ENCODE assay signal across 27 cellular contexts in the genomic region with DNA sequence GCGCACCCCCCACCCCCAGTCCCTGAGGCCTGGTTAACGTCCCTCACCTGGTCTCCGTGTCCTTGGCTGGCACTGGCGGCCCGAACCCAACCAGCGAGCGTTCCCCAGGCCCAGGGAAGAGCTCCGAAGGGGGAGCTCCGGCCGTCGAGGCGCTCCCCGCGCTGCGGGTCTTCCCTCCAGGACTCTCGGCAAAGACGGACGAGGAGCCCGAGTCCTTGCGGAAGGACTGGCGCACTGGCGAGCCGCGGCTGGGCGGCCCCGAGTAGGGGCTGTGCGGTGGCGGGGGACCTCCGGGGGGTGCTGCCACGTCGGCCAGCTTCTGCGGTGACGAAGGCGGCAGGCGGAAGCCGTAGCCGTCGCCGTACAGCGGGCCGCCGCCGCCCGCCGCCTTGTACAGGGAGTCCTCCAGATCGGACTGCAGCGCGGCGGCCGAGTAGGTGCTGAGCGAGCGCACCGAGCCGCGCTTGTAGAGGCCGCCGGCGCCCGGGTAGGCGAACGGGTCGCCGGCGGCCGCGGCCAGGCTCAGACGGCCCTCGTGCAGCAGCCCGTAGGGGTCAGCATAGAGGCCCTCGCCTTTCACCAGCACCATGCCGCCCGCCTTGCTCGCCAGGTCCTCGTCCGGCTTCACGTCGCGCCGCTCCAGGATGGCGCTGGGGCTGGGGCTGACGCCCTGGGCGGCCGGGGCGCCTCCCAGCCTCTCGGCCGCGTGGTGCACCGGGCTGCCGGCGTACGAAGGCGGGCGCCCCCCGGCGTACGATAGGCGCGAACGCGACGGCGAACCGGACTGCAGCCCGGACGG. TPM values are rescaled to one million over a fixed set of nuclear protein-coding genes. Genes with fewer than 3 reads are reported as not detected.
DNase-seq lines count a peak whose midpoint lies in the region; ATAC-seq lines count a peak whose summit lies in the region.
"Had no signal": no experiment of that assay in that cellular context is flagged by ENCODE, and none has a peak within 500 bp of the region (broad histone marks: within the 10 kb centered on the region; RNA-seq: fewer than 3 reads in every experiment).

No MANE protein-coding gene starts in this region.

- no peak overlapping the region for H4K12ac ChIP-seq in trophoblast cell (ENCODE audit: low read depth, low read length)

- H3K4me3 Mint-ChIP-seq in stimulated activated naive B cell treated with anti-CD40 and anti-IgM and Interleukin-4, amounts not matched to agents 10 μg/mL and 1 μg/mL and 100 μg/mL, for 72 hours = no peak overlapping the region
- H3K4me3 Mint-ChIP-seq in activated T-helper 17 cell treated with anti-CD3 and anti-CD28 coated beads, Interleukin-2, amount 50 U/mL, for 72 hours = no peak overlapping the region
- H3K4me3 Mint-ChIP-seq: activated CD8-positive, alpha-beta T cell treated with anti-CD3 and anti-CD28 coated beads for 36 hours; activated T-helper 1 cell treated with anti-CD3 and anti-CD28 coated beads, Interleukin-12 subunit alpha, Interleukin-12 subunit beta, Interleukin-2, Interleukin-4 antibody, amounts not matched to agents 30 ng/mL and 10 ng/mL and 1 ng/mL, durations not matched to agents 14 hours and 24 hours and 36 hours had no signal

- H3K14ac ChIP-seq in trophoblast cell (ENCODE audit: low read length) = no peak overlapping the region

- no peaks in the 10 kb centered on the region for H3K79me2 ChIP-seq in trophoblast cell (ENCODE audit: control insufficient read depth, insufficient read depth, low read length, poor library complexity)

- no peaks in the 10 kb centered on the region for H3K9me3 Mint-ChIP-seq in stimulated activated naive B cell treated with anti-CD40 and anti-IgM and Interleukin-4, amounts not matched to agents 10 μg/mL and 1 μg/mL and 100 μg/mL, for 72 hours
- no peaks in the 10 kb centered on the region for H3K9me3 Mint-ChIP-seq in activated T-helper 17 cell treated with anti-CD3 and anti-CD28 coated beads, Interleukin-2, amount 50 U/mL, for 72 hours
- H3K9me3 Mint-ChIP-seq: activated CD8-positive, alpha-beta T cell treated with anti-CD3 and anti-CD28 coated beads for 36 hours; activated T-helper 1 cell treated with anti-CD3 and anti-CD28 coated beads, Interleukin-12 subunit alpha, Interleukin-12 subunit beta, Interleukin-2, Interleukin-4 antibody, amounts not matched to agents 30 ng/mL and 10 ng/mL and 1 ng/mL, durations not matched to agents 14 hours and 24 hours and 36 hours; T-helper 2 cell treated with Interferon-gamma antibody and Interleukin-4, amounts not matched to agents 5 μg/mL and 100 μg/mL, for 36 hours had no signal

- H3K4me1 Mint-ChIP-seq in stimulated activated naive B cell treated with anti-CD40 and anti-IgM and Interleukin-4, amounts not matched to agents 10 μg/mL and 1 μg/mL and 100 μg/mL, for 72 hours = peaks cover 40 to 71% of the 10 kb centered on the region in 2 donors
- H3K4me1 Mint-ChIP-seq in activated T-helper 17 cell treated with anti-CD3 and anti-CD28 coated beads, Interleukin-2, amount 50 U/mL, for 72 hours = peaks cover 12% of the 10 kb centered on the region

- no peak overlapping the region for H3K4ac ChIP-seq in trophoblast cell (ENCODE audit: low read depth, low read length)

- H2BK12ac ChIP-seq in trophoblast cell (ENCODE audit: low read length) = no peak overlapping the region

- intact Hi-C loops in right cardiac atrium (cut with DNase I) = no loop called here

- H2BK120ac ChIP-seq in trophoblast cell (ENCODE audit: insufficient read depth, low read length, poor library complexity) = no peak overlapping the region

- H3K9me3 ChIP-seq in HUES6 (ENCODE audit: control insufficient read depth, insufficient read depth, low read depth, low read length) = no peaks in the 10 kb centered on the region
- H3K9me3 ChIP-seq in right cardiac atrium (ENCODE audit: control insufficient read depth, low read length) = no peaks in the 10 kb centered on the region
- H3K9me3 ChIP-seq in trophoblast cell (ENCODE audit: insufficient read depth, low read depth, low read length) = peaks cover 17% of the 10 kb centered on the region
- H3K9me3 ChIP-seq: esophagus muscularis mucosa, sigmoid colon had no signal

- no peak overlapping the region for H2AK5ac ChIP-seq in trophoblast cell (ENCODE audit: low read length)

- H2BK5ac ChIP-seq in trophoblast cell (ENCODE audit: low read depth, low read length, poor library complexity) = no peak overlapping the region

- peak overlapping the region; percentile 20 for H3K27ac Mint-ChIP-seq in stimulated activated naive B cell treated with anti-CD40 and anti-IgM and Interleukin-4, amounts not matched to agents 10 μg/mL and 1 μg/mL and 100 μg/mL, for 72 hours
- H3K27ac Mint-ChIP-seq in activated T-helper 17 cell treated with anti-CD3 and anti-CD28 coated beads, Interleukin-2, amount 50 U/mL, for 72 hours = no peak overlapping the region
- H3K27ac Mint-ChIP-seq: activated CD8-positive, alpha-beta T cell treated with anti-CD3 and anti-CD28 coated beads for 36 hours; T-helper 2 cell treated with Interferon-gamma antibody and Interleukin-4, amounts not matched to agents 5 μg/mL and 100 μg/mL, for 36 hours had no signal

- no peaks in the 10 kb centered on the region for H3K36me3 Mint-ChIP-seq in stimulated activated naive B cell treated with anti-CD40 and anti-IgM and Interleukin-4, amounts not matched to agents 10 μg/mL and 1 μg/mL and 100 μg/mL, for 72 hours
- no peaks in the 10 kb centered on the region for H3K36me3 Mint-ChIP-seq in activated T-helper 17 cell treated with anti-CD3 and anti-CD28 coated beads, Interleukin-2, amount 50 U/mL, for 72 hours (ENCODE audit: low read depth)

- H4K91ac ChIP-seq in trophoblast cell (ENCODE audit: low read depth, low read length) = no peak overlapping the region

- H3K9ac ChIP-seq in HUES6 (ENCODE audit: low read length) (no peak overlapping the region), trophoblast cell (ENCODE audit: low read length) (no peak overlapping the region)
- H3K9ac ChIP-seq: BLaER1 treated with 17β-estradiol and CSF1 and Interleukin-3, amounts not matched to agents 10 nM and 100 nM had no signal

- peaks cover 92% of the 10 kb centered on the region for H3K27me3 ChIP-seq in HUES6 (ENCODE audit: control insufficient read depth, insufficient read depth, low read length)
- H3K27me3 ChIP-seq in right cardiac atrium (ENCODE audit: control insufficient read depth, insufficient read depth) = no peaks in the 10 kb centered on the region
- H3K27me3 ChIP-seq in trophoblast cell (ENCODE audit: insufficient read depth, low read length) = peaks cover 70% of the 10 kb centered on the region

- no peak overlapping the region for H2AFZ ChIP-seq in trophoblast cell (ENCODE audit: insufficient read depth, low read length, poor library complexity)

- 8% methylated on average over 105 of the region's 105 CpGs for WGBS in right cardiac atrium
- no CpG with 5 or more reads among the region's 105 CpGs for WGBS in trophoblast cell (ENCODE audit: extremely low coverage, insufficient coverage, insufficient read length)

- no peak for ATAC-seq in stimulated activated naive B cell treated with anti-CD40 and anti-IgM and Interleukin-4, amounts not matched to agents 10 μg/mL and 1 μg/mL and 100 μg/mL, for 72 hours (replicated peaks)
- ATAC-seq in right cardiac atrium = no peak
- ATAC-seq in activated T-helper 17 cell treated with anti-CD3 and anti-CD28 coated beads, Interleukin-2, amount 50 U/mL, for 72 hours (replicated peaks) = no peak
- ATAC-seq: activated CD8-positive, alpha-beta T cell treated with anti-CD3 and anti-CD28 coated beads for 36 hours had no signal

- H3K27ac ChIP-seq in HUES6 (ENCODE audit: low read depth, low read length) (no peak overlapping the region), right cardiac atrium (ENCODE audit: low read length) (no peak overlapping the region), trophoblast cell (ENCODE audit: low read depth, low read length) (no peak overlapping the region)
- H3K27ac ChIP-seq: BLaER1 treated with 17β-estradiol and CSF1 and Interleukin-3, amounts not matched to agents 10 nM and 100 nM; esophagus muscularis mucosa; Peyer's patch; sigmoid colon had no signal

- no peak overlapping the region for H3K18ac ChIP-seq in trophoblast cell (ENCODE audit: low read length)

- DNase-seq in ecto neural progenitor cell (ENCODE audit: low spot score) (peak; percentile 82), left kidney (ENCODE audit: low read depth, low spot score) (peak; percentile 52), right cardiac atrium (no peak), trophoblast cell (no peak), kidney glomerular epithelial cell (lab: John Stamatoyannopoulos, UW) (no peak)
- DNase-seq in stimulated activated naive B cell treated with anti-CD40 and anti-IgM and Interleukin-4, amounts not matched to agents 10 μg/mL and 1 μg/mL and 100 μg/mL, for 72 hours = no peak
- DNase-seq: activated CD8-positive, alpha-beta memory T cell treated with anti-CD3 and anti-CD28 coated beads, Interleukin-2, amount 50 U/mL, for 48 hours; amygdala; DMS153; effector memory CD4-positive, alpha-beta T cell; GOT3; KG1; NCI-H1092 treated with DMSO at 0.1 percent for 48 hours; NCI-H187; NCI-H2171; NCI-H82; Peyer's patch; SHP77; sigmoid colon; stimulated activated CD4-positive, alpha-beta T cell treated with anti-CD3 and anti-CD28 coated beads, Interleukin-12 subunit alpha, Interleukin-12 subunit beta, amount 100 ng/mL, for 4 hours had no signal

- peaks cover 49 to 57% of the 10 kb centered on the region in 2 donors for H3K27me3 Mint-ChIP-seq in stimulated activated naive B cell treated with anti-CD40 and anti-IgM and Interleukin-4, amounts not matched to agents 10 μg/mL and 1 μg/mL and 100 μg/mL, for 72 hours
- H3K27me3 Mint-ChIP-seq in activated T-helper 17 cell treated with anti-CD3 and anti-CD28 coated beads, Interleukin-2, amount 50 U/mL, for 72 hours = peaks cover 37% of the 10 kb centered on the region

- no peaks in the 10 kb centered on the region for H3K79me1 ChIP-seq in trophoblast cell (ENCODE audit: low read length)

- H3K4me3 ChIP-seq in HUES6 (ENCODE audit: low read depth, low read length) (peak overlapping the region; percentile 50; the same call in 1 of the 2 replicates), right cardiac atrium (ENCODE audit: low read length) (no peak overlapping the region), trophoblast cell (ENCODE audit: low read depth, low read length) (no peak overlapping the region)
- H3K4me3 ChIP-seq: BLaER1 treated with 17β-estradiol and CSF1 and Interleukin-3, amounts not matched to agents 10 nM and 100 nM; esophagus muscularis mucosa; Peyer's patch; sigmoid colon had no signal

- no peaks in the 10 kb centered on the region for H3K36me3 ChIP-seq in HUES6 (ENCODE audit: control insufficient read depth, insufficient read depth, low read length)
- H3K36me3 ChIP-seq in trophoblast cell (ENCODE audit: control insufficient read depth in 1 of 2, insufficient read depth in 2 of 2, low read length in 2 of 2) = no peaks in the 10 kb centered on the region
- H3K36me3 ChIP-seq: BLaER1 treated with 17β-estradiol and CSF1 and Interleukin-3, amounts not matched to agents 10 nM and 100 nM; esophagus muscularis mucosa; Peyer's patch; sigmoid colon had no signal

- H3K4me2 ChIP-seq in trophoblast cell (ENCODE audit: low read length) = no peak overlapping the region

- H4K8ac ChIP-seq in trophoblast cell (ENCODE audit: low read depth, low read length) = no peak overlapping the region

- H3K4me1 ChIP-seq in HUES6 (ENCODE audit: control insufficient read depth, insufficient read depth, low read length) (peaks cover 60% of the 10 kb centered on the region), right cardiac atrium (ENCODE audit: control insufficient read depth, insufficient read depth, low read length) (peaks cover 4% of the 10 kb centered on the region), trophoblast cell (ENCODE audit: control insufficient read depth in 1 of 2, insufficient read depth in 2 of 2, low read length in 2 of 2) (peaks cover 0 to 7% of the 10 kb centered on the region in 2 experiments)

- H3K23ac ChIP-seq in trophoblast cell (ENCODE audit: low read length) = no peak overlapping the region

RNA-seq across cellular contexts. Expression of a gene that starts 44.1 kb away (rescaled TPM):
- 1 to 10 TPM in 3 of 4 donors, under 1 TPM in 1; 0.89 to 4.8 (median 3.0) TPM for total RNA-seq in right cardiac atrium
- polyA plus RNA-seq in right cardiac atrium = 2.6 TPM
- polyA plus RNA-seq in trophoblast cell (2013) = 0.29 and 0.31 TPM in 2 replicates
- under 1 TPM in 1 of 2 donors, not detected in 1; 0.71 TPM for total RNA-seq in activated T-helper 17 cell treated with anti-CD3 and anti-CD28 coated beads, Interleukin-2, amount 50 U/mL, for 72 hours

Comparison
In these comparisons a context has a peak if more than half of its experiments do, and no peak if none do; other contexts are left out.
1. DNase-seq: peak in ecto neural progenitor cell (single experiment) and left kidney (single experiment); none in stimulated activated naive B cell treated with anti-CD40 and anti-IgM and Interleukin-4, amounts not matched to agents 10 μg/mL and 1 μg/mL and 100 μg/mL, for 72 hours (single experiment), right cardiac atrium (0 of 3), trophoblast cell (0 of 2) and kidney glomerular epithelial cell (single experiment).